ENCODE assay signal across 8 cellular contexts in genomic region chr11:10293423-10294288, GRCh38. TPM values are rescaled to one million over a fixed set of nuclear protein-coding genes. Genes with fewer than 3 reads are reported as not detected.
A peak's percentile ranks its signal among the peaks of the same experiment; 100 is the strongest.
DNase-seq lines count a peak whose midpoint lies in the region; ATAC-seq and TF ChIP-seq lines count a peak whose summit lies in the region.

TSS of gene SBF2 (minus strand) at chr11:10294219. CDS start at chr11:10294069, 150 bp downstream.

- H3K4me1 Mint-ChIP-seq in naive thymus-derived CD4-positive, alpha-beta T cell = peaks cover 28 to 44% (median 37%) of the 10 kb centered on the region in 7 donors

- no peak for TF ChIP-seq POLR2A in GM18505 (IDR thresholded peaks at IDR 0.05; ENCODE audit: borderline replicate concordance, extremely low read depth, insufficient read depth, insufficient read length)

- CTCF ChIA-PET in Panc1 (lab: Charles Lee) = no interaction called here
- CTCF ChIA-PET in naive thymus-derived CD4-positive, alpha-beta T cell (lab: Charles Lee) = interaction anchor here (1.4 kb wide), 1 partner anchor 10 kb away, joined by 6 read pairs; the partner anchor contains the start of gene ADM

- H3K27ac Mint-ChIP-seq in naive thymus-derived CD4-positive, alpha-beta T cell = peak within 1 kb of the TSS in 8 of 9 donors; percentile 10 to 83 (median 59)

- H3K4me3 Mint-ChIP-seq in naive thymus-derived CD4-positive, alpha-beta T cell = peak within 1 kb of the TSS; percentile 82 to 92 (median 88)

- no peaks in the 10 kb centered on the region; the same call in 1 of the 2 replicates for H3K36me3 ChIP-seq in Panc1 (ENCODE audit: control insufficient read depth, insufficient read depth, low read length)
- H3K36me3 ChIP-seq in naive thymus-derived CD4-positive, alpha-beta T cell (ENCODE audit: control insufficient read depth in 2 of 3, insufficient read depth in 3 of 3, low read length in 3 of 3) = no peaks in the 10 kb centered on the region

- peaks cover 0 to 6% (median 3%) of the 10 kb centered on the region in 5 donors for H3K36me3 Mint-ChIP-seq in naive thymus-derived CD4-positive, alpha-beta T cell

- H3K9me3 Mint-ChIP-seq in naive thymus-derived CD4-positive, alpha-beta T cell = no peaks in the 10 kb centered on the region

- intact Hi-C loops in Panc1 (cut with micrococcal nuclease; ENCODE audit: unreplicated experiment) = no loop called here
- intact Hi-C loops in naive thymus-derived CD4-positive, alpha-beta T cell (cut with micrococcal nuclease) = loop anchor here (1.0 to 2.0 kb wide), 3 partner anchors 11 to 833 kb away; partner anchors contain the start of gene ZNF143 (in 1 of the 2)

- H3K27ac ChIP-seq in 22Rv1 (peak within 1 kb of the TSS; percentile 72), Panc1 (ENCODE audit: low read length) (peak within 1 kb of the TSS; percentile 97)
- peak within 1 kb of the TSS; percentile 48 for H3K27ac ChIP-seq in naive thymus-derived CD4-positive, alpha-beta T cell (ENCODE audit: low read depth, low read length)

- in situ Hi-C loops in Panc1 (cut with HindIII; ENCODE audit: low pct_unique_long_range_greater_than_20kb, low sequenced_read_pairs) = no loop called here

- DNase-seq in HS-5 (ENCODE audit: low read depth) (peak; percentile 95), Panc1 (ENCODE audit: low read depth, low spot score) (no peak), fibroblast of peridontal ligament (ENCODE audit: extremely low read depth) (peak; percentile 86)
- peak; percentile 70 for DNase-seq in activated effector memory CD4-positive, alpha-beta T cell treated with Interleukin-2 at 50 U/mL for 16 hours
- DNase-seq in naive thymus-derived CD4-positive, alpha-beta T cell = peak; percentile 62 to 83 (median 77)
- peak; percentile 75 for DNase-seq in stimulated activated naive CD4-positive, alpha-beta T cell treated with Interleukin-2 at 50 U/mL for 16 hours (lab: John Stamatoyannopoulos, UW)

- TF ChIP-seq CTCF in 22Rv1 (IDR thresholded peaks at IDR 0.05) (no peak), Panc1 (IDR thresholded peaks at IDR 0.05) (no peak)

- H3K27me3 ChIP-seq in Panc1 (ENCODE audit: control insufficient read depth, insufficient read depth, low read length) = no peaks in the 10 kb centered on the region
- H3K27me3 ChIP-seq in naive thymus-derived CD4-positive, alpha-beta T cell (ENCODE audit: control insufficient read depth in 2 of 2, insufficient read depth in 2 of 2, low read length in 2 of 2) = peaks cover 0 to 2% of the 10 kb centered on the region in 2 donors

- no TSS peak for BruUV-seq in Panc1 (replicated peaks; lab: Mats Ljungman, UMichigan)

- no peaks in the 10 kb centered on the region for H3K9me3 ChIP-seq in Panc1 (ENCODE audit: control insufficient read depth, insufficient read depth, low read depth, low read length)
- H3K9me3 ChIP-seq in naive thymus-derived CD4-positive, alpha-beta T cell (ENCODE audit: control insufficient read depth in 2 of 3, low read length in 3 of 3) = no peaks in the 10 kb centered on the region

- H3K4me3 ChIP-seq in Panc1 (ENCODE audit: low read depth in 2 of 2, low read length in 2 of 2) = peak within 1 kb of the TSS; percentile 67 to 74
- H3K4me3 ChIP-seq in naive thymus-derived CD4-positive, alpha-beta T cell (ENCODE audit: low read length) = peak within 1 kb of the TSS; percentile 73

- H3K27me3 Mint-ChIP-seq in naive thymus-derived CD4-positive, alpha-beta T cell = peaks cover 15 to 55% (median 26%) of the 10 kb centered on the region in 5 donors

- POLR2A ChIA-PET in Panc1 (lab: Charles Lee) = interaction anchor here (0.6 to 1.0 kb wide), 2 partner anchors 9 to 14 kb away, joined by 3 to 5 read pairs; no protein-coding TSS in a partner anchor
- POLR2A ChIA-PET in naive thymus-derived CD4-positive, alpha-beta T cell (lab: Charles Lee) = interaction anchor here (1.1 to 1.8 kb wide), 2 partner anchors 9 to 10 kb away, joined by 6 read pairs; no protein-coding TSS in a partner anchor

- peaks cover 44% of the 10 kb centered on the region for H3K4me1 ChIP-seq in Panc1 (ENCODE audit: control insufficient read depth, insufficient read depth, low read length)
- peaks cover 16 to 29% of the 10 kb centered on the region in 2 donors for H3K4me1 ChIP-seq in naive thymus-derived CD4-positive, alpha-beta T cell (ENCODE audit: control insufficient read depth in 2 of 2, insufficient read depth in 2 of 2, low read length in 2 of 2)

- ATAC-seq in GM18505 (IDR thresholded peaks at IDR 0.05; ENCODE audit: unreplicated experiment) (peak; percentile 36), Panc1 (peak; percentile 91)
- ATAC-seq in naive thymus-derived CD4-positive, alpha-beta T cell = peak; percentile 71

RNA-seq across cellular contexts. Expression of gene SBF2, which starts in this region (rescaled TPM):
- total RNA-seq in Panc1 (2021; ENCODE audit: unreplicated experiment) = 65.0 TPM
- 30.9 TPM for polyA plus RNA-seq in Panc1 (2012; ENCODE audit: insufficient read length)
- total RNA-seq in naive thymus-derived CD4-positive, alpha-beta T cell = 10 to 100 TPM in 4 of 5 experiments, 1 to 10 TPM in 1; 8.5 to 35.2 (median 16.1) TPM
- 1 to 10 TPM; 4.2 to 4.4 TPM for polyA plus RNA-seq in naive thymus-derived CD4-positive, alpha-beta T cell

Comparison
In these comparisons a context has a peak if more than half of its experiments do, and no peak if none do; other contexts are left out.
1. ATAC-seq: peak in every context shown above with its lines; median percentile 91 in Panc1; 71 in naive thymus-derived CD4-positive, alpha-beta T cell; 36 in GM18505.